16 cellular contexts compared by ENCODE assay signal in the genomic region with DNA sequence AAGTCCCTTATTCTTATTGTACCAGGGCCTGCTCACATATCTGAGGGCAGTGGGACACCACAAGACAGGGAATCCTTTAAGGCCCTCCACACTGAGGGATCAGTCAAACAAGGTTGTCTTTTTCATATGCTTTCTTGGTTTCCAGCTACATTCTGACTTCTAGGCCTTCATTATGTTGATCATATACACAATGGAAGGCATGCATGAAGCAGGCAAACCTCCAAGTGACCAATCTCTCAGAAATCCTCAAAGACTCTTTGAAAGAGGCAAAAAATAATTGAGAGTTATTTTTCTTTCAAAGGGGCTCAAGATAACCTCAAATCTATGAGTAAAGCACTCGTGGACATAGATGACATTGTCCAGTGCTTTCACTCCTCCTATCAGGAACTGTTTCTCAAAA.
DNase-seq lines count a peak whose midpoint lies in the region; TF ChIP-seq lines count a peak whose summit lies in the region.
"Had no signal": no experiment of that assay in that cellular context is flagged by ENCODE, and none has a peak within 500 bp of the region (broad histone marks: within the 10 kb centered on the region; RNA-seq: fewer than 3 reads in every experiment).

No MANE protein-coding gene starts in this region.

- no peak for TF ChIP-seq POLR2A in thyroid gland (IDR thresholded peaks at IDR 0.05)

- H3K27me3 ChIP-seq in adipocyte (replicated peaks; ENCODE audit: control insufficient read depth, insufficient read depth, low read length) (no peaks in the 10 kb centered on the region), thyroid gland (no peaks in the 10 kb centered on the region)
- H3K27me3 ChIP-seq: BE2C had no signal

- intact Hi-C loops in thyroid gland (cut with DNase I), result no loop called here

- no peak overlapping the region for H3K9ac ChIP-seq in adipocyte (ENCODE audit: low read length)

- no peak overlapping the region for H3K4me3 ChIP-seq in adipocyte (ENCODE audit: low read length)
- H3K4me3 ChIP-seq in thyroid gland (replicated peaks in 1 of 3), result no peak overlapping the region
- H3K4me3 ChIP-seq: A549 had no signal

- 30 to 34% methylated on average over 1 of the region's 1 CpG for WGBS in thyroid gland, 2 donors

- peak; percentile 1 for DNase-seq in adipocyte (ENCODE audit: low read depth)
- DNase-seq in astrocyte of the hippocampus (ENCODE audit: low read depth, low spot score), result peak; percentile 62
- peak; percentile 85 for DNase-seq in foreskin melanocyte
- DNase-seq in stromal cell of bone marrow (ENCODE audit: low read depth), result peak; percentile 1
- DNase-seq in NCI-H446 treated with DMSO at 0.1 percent for 48 hours (lab: John Stamatoyannopoulos, UW), result no peak
- DNase-seq in NCI-H82 (lab: John Stamatoyannopoulos, UW), result no peak
- no peak for DNase-seq in thyroid gland
- DNase-seq: BE2C; Caco-2; CD4-positive, alpha-beta memory T cell; DMS53; GF-D8; HCEC 1CT; HFFc6 had no signal

- H3K9me3 ChIP-seq in adipocyte (ENCODE audit: control insufficient read depth, low read length) (no peaks in the 10 kb centered on the region), thyroid gland (no peaks in the 10 kb centered on the region)
- H3K9me3 ChIP-seq: A549, BE2C, Caco-2 had no signal

- no peaks in the 10 kb centered on the region for H3K36me3 ChIP-seq in adipocyte (ENCODE audit: control insufficient read depth, insufficient read depth, low read length, severe bottlenecking)
- no peaks in the 10 kb centered on the region for H3K36me3 ChIP-seq in thyroid gland
- H3K36me3 ChIP-seq: BE2C had no signal

- H3K4me1 ChIP-seq in adipocyte (ENCODE audit: control insufficient read depth, insufficient read depth, low read length) (no peaks in the 10 kb centered on the region), thyroid gland (no peaks in the 10 kb centered on the region)
- H3K4me1 ChIP-seq: A549, BE2C, Caco-2 had no signal

- no peak overlapping the region for H3K27ac ChIP-seq in thyroid gland
- H3K27ac ChIP-seq: A549, C4-2B had no signal

- no peak for TF ChIP-seq CTCF in thyroid gland (IDR thresholded peaks at IDR 0.05)

Comparison
In these comparisons a context has a peak if more than half of its experiments do, and no peak if none do; other contexts are left out.
1. DNase-seq: peak in adipocyte (single experiment), astrocyte of the hippocampus (single experiment), foreskin melanocyte (single experiment) and stromal cell of bone marrow (single experiment); none in NCI-H446 treated with DMSO at 0.1 percent for 48 hours (single experiment), NCI-H82 (single experiment) and thyroid gland (0 of 2).